Comparison of ENCODE assay signal across 8 cellular contexts in genomic region chr13:50911937-50912624, GRCh38. TPM values are rescaled to one million over a fixed set of nuclear protein-coding genes. Genes with fewer than 3 reads are reported as not detected.
DNase-seq lines count a peak whose midpoint lies in the region; ATAC-seq and TF ChIP-seq lines count a peak whose summit lies in the region.

No MANE protein-coding gene starts in this region.

- H3K27me3 ChIP-seq in H7 (ENCODE audit: control insufficient read depth, insufficient read depth, low read length) (no peaks in the 10 kb centered on the region), Loucy (ENCODE audit: insufficient read depth, low read length, poor library complexity, severe bottlenecking) (peaks cover 10% of the 10 kb centered on the region), RWPE2 (ENCODE audit: insufficient read depth, poor library complexity, severe bottlenecking) (no peaks in the 10 kb centered on the region), suprapubic skin (no peaks in the 10 kb centered on the region)

- no peak for TF ChIP-seq POLR2A in suprapubic skin (IDR thresholded peaks at IDR 0.05)

- H3K4me3 ChIP-seq in H7 (ENCODE audit: insufficient read depth, low read depth, low read length) (no peak overlapping the region), Loucy (ENCODE audit: low read length, poor library complexity, severe bottlenecking) (peak overlapping the region; percentile 87), RWPE2 (ENCODE audit: severe bottlenecking) (no peak overlapping the region), foreskin fibroblast (ENCODE audit: low read depth in 1 of 2, low read length in 2 of 2) (no peak overlapping the region), suprapubic skin (no peak overlapping the region)

- H3K27ac ChIP-seq in RWPE2 (ENCODE audit: poor library complexity, severe bottlenecking) (no peak overlapping the region), suprapubic skin (no peak overlapping the region)

- 31% methylated on average over 4 of the region's 4 CpGs for WGBS in suprapubic skin

- H3K9me3 ChIP-seq in Loucy (ENCODE audit: insufficient read depth, low read depth, low read length) = no peaks in the 10 kb centered on the region
- no peaks in the 10 kb centered on the region for H3K9me3 ChIP-seq in RWPE2 (ENCODE audit: severe bottlenecking)
- H3K9me3 ChIP-seq in suprapubic skin = no peaks in the 10 kb centered on the region

- TF ChIP-seq EP300 in suprapubic skin (IDR thresholded peaks at IDR 0.05) = no peak

- H3K79me2 ChIP-seq in Loucy (ENCODE audit: insufficient read depth, low read length) = peaks cover 94% of the 10 kb centered on the region

- TF ChIP-seq CTCF in Loucy (conservative IDR thresholded peaks at IDR 0.05; ENCODE audit: low read length) = peak; percentile 92
- TF ChIP-seq CTCF in RWPE2 (IDR thresholded peaks at IDR 0.05; ENCODE audit: poor library complexity, severe bottlenecking) = peak; percentile 84
- TF ChIP-seq CTCF in foreskin fibroblast (IDR thresholded peaks at IDR 0.05; ENCODE audit: low read depth, low read length) = peak; percentile 88
- TF ChIP-seq CTCF in suprapubic skin (IDR thresholded peaks at IDR 0.05) = peak; percentile 73 to 76

- H2AFZ ChIP-seq in Loucy (ENCODE audit: low read length) = no peak overlapping the region

- H3K4me1 ChIP-seq in Loucy (ENCODE audit: insufficient read depth, low read length, poor library complexity, severe bottlenecking) (peaks cover 67% of the 10 kb centered on the region), RWPE2 (ENCODE audit: insufficient read depth, poor library complexity, severe bottlenecking) (peaks cover 10% of the 10 kb centered on the region), suprapubic skin (peaks cover 25% of the 10 kb centered on the region)

- no peaks in the 10 kb centered on the region for H3K9me2 ChIP-seq in Loucy (replicated peaks; ENCODE audit: low read depth, low read length)

- in situ Hi-C loops in G401 (cut with HindIII; ENCODE audit: low sequenced_read_pairs) = no loop called here

- H3K36me3 ChIP-seq in H7 (replicated peaks; ENCODE audit: control insufficient read depth, insufficient read depth, low read length) (no peaks in the 10 kb centered on the region), Loucy (ENCODE audit: insufficient read depth, low read length) (no peaks in the 10 kb centered on the region), RWPE2 (ENCODE audit: low read depth) (no peaks in the 10 kb centered on the region; the same call in 1 of the 2 replicates), suprapubic skin (no peaks in the 10 kb centered on the region)

- DNase-seq in G401 (ENCODE audit: low spot score) (peak; percentile 91), H7 (peak; percentile 80), RWPE2 (ENCODE audit: low spot score) (peak; percentile 57), foreskin fibroblast (peak; percentile 81 to 95), non-pigmented ciliary epithelial cell (ENCODE audit: low read depth) (peak; percentile 77), suprapubic skin (ENCODE audit: low spot score in 2 of 2) (peak; percentile 87 to 89)
- DNase-seq in activated T-helper 9 cell treated with anti-CD3 and anti-CD28 coated beads, Interleukin-2, amount 50 U/mL, for 16 hours (ENCODE audit: low read depth) = peak; percentile 81

- peak overlapping the region; percentile 98 for H3K9ac ChIP-seq in Loucy (ENCODE audit: low read depth, low read length, poor library complexity, severe bottlenecking)

- peaks cover 4% of the 10 kb centered on the region; the same call in 1 of the 2 replicates for H3F3A ChIP-seq in Loucy (ENCODE audit: low read depth)

- peak; percentile 31; the same call in 1 of the 3 replicates for ATAC-seq in RWPE2 (ENCODE audit: low read depth)

- peak overlapping the region; percentile 89 for H3K4me2 ChIP-seq in Loucy (ENCODE audit: low read depth, low read length, poor library complexity, severe bottlenecking)

- peaks cover 40% of the 10 kb centered on the region for H4K20me1 ChIP-seq in Loucy (ENCODE audit: insufficient read depth, low read length, poor library complexity, severe bottlenecking)

RNA-seq across cellular contexts. Expression of gene RNASEH2B, which starts 2.5 kb away (rescaled TPM):
- 41.6 and 68.9 TPM in 2 replicates for total RNA-seq in G401 (2014; rRNA removed; shearing (Covaris generic))
- total RNA-seq in H7 (2014; rRNA removed; shearing (Covaris generic)) = 40.9 and 47.3 TPM in 2 replicates
- 10 to 100 TPM; 11.0 to 39.9 (median 21.7) TPM for total RNA-seq in suprapubic skin
